In genomic region chr17:13970531-13970930, GRCh38 we compare ENCODE assay signal across 16 cellular contexts.
DNase-seq lines count a peak whose midpoint lies in the region; ATAC-seq and TF ChIP-seq lines count a peak whose summit lies in the region.
"Had no signal": no experiment of that assay in that cellular context is flagged by ENCODE, and none has a peak within 500 bp of the region (broad histone marks: within the 10 kb centered on the region; RNA-seq: fewer than 3 reads in every experiment).

No MANE protein-coding gene starts in this region.

- ATAC-seq in GM19395 (IDR thresholded peaks at IDR 0.05; ENCODE audit: unreplicated experiment), result no peak
- ATAC-seq: HCT116 had no signal

- 89 to 94% methylated on average over 5 of the region's 5 CpGs for WGBS in esophagus squamous epithelium, 2 donors

- TF ChIP-seq CTCF in AG10803 (conservative IDR thresholded peaks at IDR 0.05; ENCODE audit: low read length) (no peak), MM.1S (IDR thresholded peaks at IDR 0.05; ENCODE audit: low read length) (no peak), ascending aorta (IDR thresholded peaks at IDR 0.05) (no peak), osteoblast (IDR thresholded peaks at IDR 0.05; ENCODE audit: extremely low read depth, low read depth, low read length) (no peak), esophagus squamous epithelium (IDR thresholded peaks at IDR 0.05) (no peak)

- H3K9ac ChIP-seq in MM.1S (ENCODE audit: low read length), result no peak overlapping the region
- H3K9ac ChIP-seq: KMS-11 had no signal

- no peaks in the 10 kb centered on the region for H3K79me2 ChIP-seq in MM.1S (ENCODE audit: low read length)
- no peaks in the 10 kb centered on the region for H3K79me2 ChIP-seq in osteoblast (ENCODE audit: insufficient read depth, low read length)

- no peak overlapping the region for H3K27ac ChIP-seq in MM.1S (ENCODE audit: low read length)
- peak overlapping the region; percentile 42 to 62 for H3K27ac ChIP-seq in ascending aorta
- H3K27ac ChIP-seq in osteoblast (ENCODE audit: low read depth, low read length), result no peak overlapping the region
- no peak overlapping the region for H3K27ac ChIP-seq in esophagus squamous epithelium
- H3K27ac ChIP-seq: KMS-11, SJCRH30 had no signal

- H3K27me3 ChIP-seq in MM.1S (replicated peaks; ENCODE audit: insufficient read depth, low read length), result no peaks in the 10 kb centered on the region
- no peaks in the 10 kb centered on the region for H3K27me3 ChIP-seq in ascending aorta
- peaks cover 10% of the 10 kb centered on the region for H3K27me3 ChIP-seq in osteoblast (ENCODE audit: insufficient read depth, low read length)
- no peaks in the 10 kb centered on the region for H3K27me3 ChIP-seq in esophagus squamous epithelium
- H3K27me3 ChIP-seq: SJCRH30 had no signal

- no peaks in the 10 kb centered on the region for H3F3A ChIP-seq in MM.1S (ENCODE audit: insufficient read depth, low read length)

- H3K4me3 ChIP-seq in AG10803 (ENCODE audit: low read length) (no peak overlapping the region), MM.1S (ENCODE audit: low read length) (peak overlapping the region; percentile 36), ascending aorta (peak overlapping the region in 1 of 2 donors; percentile 45), osteoblast (ENCODE audit: insufficient read depth, low read length) (peak overlapping the region; percentile 44), esophagus squamous epithelium (no peak overlapping the region)
- H3K4me3 ChIP-seq: SJCRH30 had no signal

- H3K4me2 ChIP-seq in MM.1S (ENCODE audit: low read depth, low read length) (peak overlapping the region; percentile 54; the same call in 1 of the 2 replicates), osteoblast (ENCODE audit: insufficient read depth, low read length) (peak overlapping the region; percentile 62)
- H3K4me2 ChIP-seq: KMS-11 had no signal

- H3K4me1 ChIP-seq in MM.1S (ENCODE audit: low read length), result no peaks in the 10 kb centered on the region
- H3K4me1 ChIP-seq in ascending aorta, result peaks cover 0 to 3% of the 10 kb centered on the region in 2 donors
- H3K4me1 ChIP-seq in osteoblast (ENCODE audit: insufficient read depth, low read length), result no peaks in the 10 kb centered on the region
- no peaks in the 10 kb centered on the region for H3K4me1 ChIP-seq in esophagus squamous epithelium
- H3K4me1 ChIP-seq: SJCRH30 had no signal

- no peaks in the 10 kb centered on the region for H4K20me1 ChIP-seq in MM.1S (ENCODE audit: insufficient read depth, low read length)
- H4K20me1 ChIP-seq in osteoblast (ENCODE audit: insufficient read depth, low read length), result no peaks in the 10 kb centered on the region

- H3K9me3 ChIP-seq in MM.1S (replicated peaks; ENCODE audit: insufficient read depth, low read length) (no peaks in the 10 kb centered on the region), ascending aorta (no peaks in the 10 kb centered on the region), osteoblast (ENCODE audit: low read depth, low read length) (no peaks in the 10 kb centered on the region), esophagus squamous epithelium (no peaks in the 10 kb centered on the region)
- H3K9me3 ChIP-seq: SJCRH30 had no signal

- intact Hi-C loops in ascending aorta (cut with DNase I) (no loop called here), esophagus squamous epithelium (cut with DNase I) (no loop called here)

- no peaks in the 10 kb centered on the region for H3K9me2 ChIP-seq in MM.1S (replicated peaks; ENCODE audit: insufficient read depth, low read length)

- H2AFZ ChIP-seq in MM.1S (ENCODE audit: low read length), result peak overlapping the region; percentile 58; the same call in 1 of the 2 replicates
- no peak overlapping the region for H2AFZ ChIP-seq in osteoblast (ENCODE audit: low read length)

- no peaks in the 10 kb centered on the region for H3K36me3 ChIP-seq in MM.1S (replicated peaks; ENCODE audit: insufficient read depth, low read length)
- H3K36me3 ChIP-seq in ascending aorta, result no peaks in the 10 kb centered on the region
- no peaks in the 10 kb centered on the region for H3K36me3 ChIP-seq in osteoblast (ENCODE audit: insufficient read depth, low read length)
- H3K36me3 ChIP-seq in esophagus squamous epithelium, result no peaks in the 10 kb centered on the region
- H3K36me3 ChIP-seq: SJCRH30 had no signal

- DNase-seq in AG10803 (ENCODE audit: low read depth) (peak; percentile 5), MM.1S (no peak), ascending aorta (ENCODE audit: low spot score in 2 of 2) (no peak), osteoblast (ENCODE audit: insufficient read length, low spot score, missing footprints) (no peak), esophagus squamous epithelium (lab: John Stamatoyannopoulos, UW) (no peak), NCI-H1694 treated with DMSO at 0.1 percent for 48 hours (lab: John Stamatoyannopoulos, UW) (no peak)
- DNase-seq: IMR-90, NCI-H1105, NCI-H1694, NCI-H2081 treated with DMSO at 0.1 percent for 48 hours, NCI-H524 treated with DMSO at 0.1 percent for 48 hours, NCI-H82 had no signal

- no peak for TF ChIP-seq POLR2A in esophagus squamous epithelium (IDR thresholded peaks at IDR 0.05)

Comparison
In these comparisons a context has a peak if more than half of its experiments do, and no peak if none do; other contexts are left out.
1. H3K4me3 ChIP-seq: peak in MM.1S (single experiment) and osteoblast (single experiment); none in AG10803 (single experiment) and esophagus squamous epithelium (0 of 4).
2. H3K27ac ChIP-seq: peak in ascending aorta (2 of 2); none in MM.1S (single experiment), osteoblast (single experiment) and esophagus squamous epithelium (0 of 4).